ENCODE assay signal across 18 cellular contexts in the genomic region with DNA sequence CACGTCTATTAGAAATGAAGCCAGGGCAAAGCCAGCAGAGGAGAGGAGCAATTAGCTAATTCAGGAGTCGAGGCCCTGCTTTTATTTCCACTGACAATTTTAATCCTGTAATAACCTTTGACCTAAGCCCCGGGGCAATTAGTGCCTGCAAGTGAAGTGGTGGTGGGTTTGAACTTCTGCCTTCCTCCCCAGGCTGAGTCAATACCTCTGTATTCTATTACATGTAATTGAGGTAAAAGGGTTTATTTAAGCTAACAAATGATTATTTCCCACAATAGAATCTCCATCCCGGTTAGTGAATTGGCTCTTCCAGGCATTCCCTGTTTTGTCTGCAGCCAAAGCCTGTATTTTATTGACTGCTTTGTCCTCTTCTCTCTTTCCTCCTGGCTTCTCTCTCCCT. TPM values are rescaled to one million over a fixed set of nuclear protein-coding genes. Genes with fewer than 3 reads are reported as not detected.
DNase-seq lines count a peak whose midpoint lies in the region; ATAC-seq and TF ChIP-seq lines count a peak whose summit lies in the region.
"Had no signal": no experiment of that assay in that cellular context is flagged by ENCODE, and none has a peak within 500 bp of the region (broad histone marks: within the 10 kb centered on the region; RNA-seq: fewer than 3 reads in every experiment).

No MANE protein-coding gene starts in this region.

- TF ChIP-seq CTCF in upper lobe of left lung (IDR thresholded peaks at IDR 0.05) = no peak

- H2AFZ ChIP-seq in neuronal stem cell (ENCODE audit: low read length) = no peak overlapping the region
- H2AFZ ChIP-seq: PC-9 had no signal

- H3K14ac ChIP-seq in neuronal stem cell (ENCODE audit: low read length) = no peak overlapping the region

- no peak overlapping the region for H2BK12ac ChIP-seq in neuronal stem cell (ENCODE audit: low read length)

- H2BK5ac ChIP-seq in neuronal stem cell (ENCODE audit: low read length) = no peak overlapping the region
- H2BK5ac ChIP-seq in mesendoderm (ENCODE audit: low read length) = no peak overlapping the region

- H3K27me3 ChIP-seq in neuronal stem cell (ENCODE audit: control insufficient read depth in 3 of 3, insufficient read depth in 3 of 3, low read depth in 1 of 3, low read length in 3 of 3) = no peaks in the 10 kb centered on the region
- H3K27me3 ChIP-seq in upper lobe of left lung = no peaks in the 10 kb centered on the region
- no peaks in the 10 kb centered on the region for H3K27me3 ChIP-seq in mesendoderm (ENCODE audit: insufficient read depth, low read length, poor library complexity)

- no peak for ATAC-seq in upper lobe of left lung (ENCODE audit: low FRiP score in 2 of 2)
- ATAC-seq: GM12878, HCT116 had no signal

- no peak for TF ChIP-seq POLR2A in upper lobe of left lung (IDR thresholded peaks at IDR 0.05)

- H3K4me2 ChIP-seq in neuronal stem cell (ENCODE audit: insufficient read depth, low read length, poor library complexity, severe bottlenecking) (peak overlapping the region; percentile 28), mesendoderm (ENCODE audit: low read length) (no peak overlapping the region)
- H3K4me2 ChIP-seq: PC-9 had no signal

- no peak overlapping the region for H3K56ac ChIP-seq in mesendoderm (ENCODE audit: low read length)

- H3K9me3 ChIP-seq in neuronal stem cell (replicated peaks in 1 of 2; ENCODE audit: control insufficient read depth in 2 of 2, insufficient read depth in 1 of 2, low read depth in 1 of 2, low read length in 2 of 2) (peaks cover 0 to 4% of the 10 kb centered on the region in 2 donors), upper lobe of left lung (no peaks in the 10 kb centered on the region)

- H2BK15ac ChIP-seq in neuronal stem cell (ENCODE audit: low read length) (no peak overlapping the region), mesendoderm (replicated peaks; ENCODE audit: low read depth) (no peak overlapping the region)

- TF ChIP-seq EP300 in upper lobe of left lung (IDR thresholded peaks at IDR 0.05) = no peak

- no peak overlapping the region for H3K4ac ChIP-seq in neuronal stem cell (ENCODE audit: low read length)
- H3K4ac ChIP-seq in mesendoderm (ENCODE audit: low read depth, low read length) = no peak overlapping the region

- H2BK120ac ChIP-seq in neuronal stem cell (ENCODE audit: low read depth, low read length) (no peak overlapping the region), mesendoderm (ENCODE audit: low read depth, low read length) (no peak overlapping the region)

- no peak overlapping the region for H3K23ac ChIP-seq in neuronal stem cell (ENCODE audit: low read depth, low read length, poor library complexity)
- H3K23ac ChIP-seq in mesendoderm (ENCODE audit: low read length) = no peak overlapping the region

- H4K8ac ChIP-seq in neuronal stem cell (ENCODE audit: low read depth, low read length) = no peak overlapping the region
- no peak overlapping the region for H4K8ac ChIP-seq in mesendoderm (ENCODE audit: low read depth, low read length)

- H3K4me3 ChIP-seq in neuronal stem cell (ENCODE audit: low read length in 2 of 2) (no peak overlapping the region), upper lobe of left lung (no peak overlapping the region), mesendoderm (ENCODE audit: low read length) (no peak overlapping the region)
- H3K4me3 ChIP-seq: GM12878, PC-9, SK-N-MC had no signal

- no peak overlapping the region for H4K91ac ChIP-seq in neuronal stem cell (ENCODE audit: low read depth, low read length, poor library complexity)

- H3K27ac ChIP-seq in neuronal stem cell (replicated peaks; ENCODE audit: low read length) (no peak overlapping the region), upper lobe of left lung (no peak overlapping the region), mesendoderm (ENCODE audit: low read depth, low read length) (no peak overlapping the region)
- H3K27ac ChIP-seq: PC-9, SK-N-MC had no signal

- H3K4me1 ChIP-seq in neuronal stem cell (ENCODE audit: control insufficient read depth in 2 of 2, insufficient read depth in 1 of 2, low read depth in 1 of 2, low read length in 2 of 2) (peaks cover 2 to 6% of the 10 kb centered on the region in 2 donors), upper lobe of left lung (no peaks in the 10 kb centered on the region), mesendoderm (ENCODE audit: control insufficient read depth, low read depth, low read length) (no peaks in the 10 kb centered on the region)

- no peak overlapping the region for H2AK5ac ChIP-seq in neuronal stem cell (ENCODE audit: low read depth, low read length)
- no peak overlapping the region for H2AK5ac ChIP-seq in mesendoderm (ENCODE audit: low read length)

- H3K9ac ChIP-seq in neuronal stem cell (ENCODE audit: low read depth, low read length, poor library complexity) = no peak overlapping the region
- no peak overlapping the region for H3K9ac ChIP-seq in mesendoderm (ENCODE audit: low read length)

- H3K79me2 ChIP-seq in mesendoderm (ENCODE audit: control insufficient read depth, insufficient read depth, low read length) = no peaks in the 10 kb centered on the region

- no peak overlapping the region for H4K5ac ChIP-seq in mesendoderm (ENCODE audit: low read length)

- WGBS in neuronal stem cell (ENCODE audit: extremely low coverage in 2 of 2, insufficient read length in 2 of 2, insufficient replicate concordance in 1 of 2), 2 donors = no CpG with 5 or more reads among the region's 4 CpGs
- 63 to 65% methylated on average over 4 of the region's 4 CpGs for WGBS in upper lobe of left lung, 2 donors
- WGBS in mesendoderm (ENCODE audit: extremely low coverage, insufficient coverage, low lambda C conversion rate) = no CpG with 5 or more reads among the region's 4 CpGs

- DNase-seq in NCI-H2107 treated with DMSO at 0.1 percent for 48 hours (lab: John Stamatoyannopoulos, UW; ENCODE audit: unreplicated experiment) (peak; percentile 13), NCI-H2107 (lab: John Stamatoyannopoulos, UW) (no peak), NCI-H2029 (lab: John Stamatoyannopoulos, UW) (peak; percentile 10), NCI-H748 (lab: John Stamatoyannopoulos, UW; ENCODE audit: unreplicated experiment) (peak; percentile 98), neuronal stem cell (ENCODE audit: low spot score) (peak; percentile 56), DMS 273 treated with DMSO at 0.1 percent for 48 hours (lab: John Stamatoyannopoulos, UW) (no peak), upper lobe of left lung (no peak), mesendoderm (no peak)
- DNase-seq: C1 segment of cervical spinal cord, DMS53, MV-4-11, NCI-H187 treated with DMSO at 0.1 percent for 48 hours, NCI-H510A treated with DMSO at 0.1 percent for 48 hours, PC-9 had no signal

- no peaks in the 10 kb centered on the region for H3K36me3 ChIP-seq in neuronal stem cell (replicated peaks in 1 of 2; ENCODE audit: control insufficient read depth in 2 of 2, insufficient read depth in 2 of 2, low read length in 2 of 2)
- no peaks in the 10 kb centered on the region for H3K36me3 ChIP-seq in upper lobe of left lung
- no peaks in the 10 kb centered on the region for H3K36me3 ChIP-seq in mesendoderm (ENCODE audit: control insufficient read depth, insufficient read depth, low read length)

- H3K79me1 ChIP-seq in neuronal stem cell (ENCODE audit: low read depth, low read length) (no peaks in the 10 kb centered on the region), mesendoderm (ENCODE audit: low read length) (no peaks in the 10 kb centered on the region)

- no peak overlapping the region for H3K18ac ChIP-seq in neuronal stem cell (ENCODE audit: low read length)
- no peak overlapping the region for H3K18ac ChIP-seq in mesendoderm (ENCODE audit: low read length)

RNA-seq across cellular contexts. Expression of a gene that starts 49.9 kb away (rescaled TPM):
- polyA plus RNA-seq in neuronal stem cell (2013, experiment 1 of 2) = 0.22 TPM
- polyA plus RNA-seq in neuronal stem cell (2013, experiment 2 of 2) = 0.19 TPM
- 1 to 10 TPM in 4 of 6 donors, under 1 TPM in 2; 0.44 to 4.6 (median 1.4) TPM for total RNA-seq in upper lobe of left lung
- 2.2 TPM for polyA plus RNA-seq in mesendoderm (2013, experiment 1 of 2)
- 2.8 TPM for polyA plus RNA-seq in mesendoderm (2013, experiment 2 of 2)
- total RNA-seq: T-helper 1 cell treated with Interleukin-12 subunit alpha and Interleukin-12 subunit beta and Interleukin-4 antibody, amounts not matched to agents 30 ng/mL and 1 ng/mL, for 36 hours had no signal

Comparison
In these comparisons a context has a peak if more than half of its experiments do, and no peak if none do; other contexts are left out.
1. DNase-seq: peak in NCI-H2107 treated with DMSO at 0.1 percent for 48 hours (single experiment), NCI-H2029 (single experiment), NCI-H748 (single experiment) and neuronal stem cell (single experiment); none in NCI-H2107 (single experiment), DMS 273 treated with DMSO at 0.1 percent for 48 hours (single experiment), upper lobe of left lung (0 of 2) and mesendoderm (single experiment).